8 cellular contexts compared by ENCODE assay signal in the genomic region with DNA sequence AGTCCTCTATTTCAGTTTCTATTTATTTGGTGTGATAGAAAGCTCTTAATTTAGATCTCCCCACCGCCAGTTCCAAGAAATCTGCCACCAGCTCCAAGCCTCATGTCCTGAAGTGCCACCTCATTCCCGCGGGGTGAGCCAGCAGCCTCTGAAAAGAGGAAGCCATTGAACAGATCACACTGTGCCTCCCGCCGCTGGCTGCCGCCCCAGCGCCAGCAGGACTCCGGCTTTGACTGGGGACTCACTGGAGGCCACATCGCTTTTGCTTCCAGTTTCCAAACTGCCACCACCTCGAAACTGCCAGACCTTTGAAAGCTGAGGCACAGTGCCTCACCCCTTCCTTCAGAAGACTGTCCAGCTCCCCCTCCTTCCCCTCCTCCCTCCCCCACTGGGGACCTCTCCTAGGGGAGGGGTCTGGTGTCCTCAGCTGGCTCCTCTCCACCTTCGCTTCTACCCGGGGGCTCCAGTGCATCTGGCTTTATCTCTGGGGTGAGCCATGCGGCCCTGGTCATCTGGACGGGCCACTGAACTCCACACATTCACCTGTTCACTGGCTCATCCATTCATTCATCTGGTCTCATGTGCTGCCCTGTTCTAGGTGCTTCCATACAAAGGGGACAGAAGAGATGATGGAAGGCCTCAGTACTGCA. TPM values are rescaled to one million over a fixed set of nuclear protein-coding genes. Genes with fewer than 3 reads are reported as not detected.
DNase-seq lines count a peak whose midpoint lies in the region; ATAC-seq, FAIRE-seq and TF ChIP-seq lines count a peak whose summit lies in the region.
"Had no signal": no experiment of that assay in that cellular context is flagged by ENCODE, and none has a peak within 500 bp of the region (broad histone marks: within the 10 kb centered on the region; RNA-seq: fewer than 3 reads in every experiment).

No MANE protein-coding gene starts in this region.

- H3K27ac ChIP-seq in GM12878 (ENCODE audit: control insufficient read depth, insufficient read depth), result peak overlapping the region; percentile 96
- H3K27ac ChIP-seq: VCaP had no signal

- BruUV-seq in GM12878 (replicated peaks; lab: Mats Ljungman, UMichigan), result no TSS peak

- POLR2A ChIA-PET in GM12878 (lab: Charles Lee), result interaction anchor here (0.7 to 2.4 kb wide), 11 partner anchors 12 to 200 kb away, joined by 3 to 12 read pairs (median 3); partner anchors contain the start of gene VPS26C

- no peaks in the 10 kb centered on the region for H4K20me1 ChIP-seq in GM12878 (ENCODE audit: control insufficient read depth, insufficient read depth)

- intact Hi-C loops in GM12878 (cut with micrococcal nuclease; ENCODE audit: unreplicated experiment), result loop anchor here (2.0 to 5.0 kb wide), 2 partner anchors 49 to 159 kb away; partner anchors contain the start of gene DYRK1A

- H3K79me2 ChIP-seq in GM12878 (ENCODE audit: control insufficient read depth, insufficient read depth, low read length), result no peaks in the 10 kb centered on the region

- H3K9me3 ChIP-seq in GM12878 (replicated peaks; ENCODE audit: control insufficient read depth, insufficient read depth, low read length), result no peaks in the 10 kb centered on the region; the same call in 2 of the 3 replicates

- H3K9ac ChIP-seq in GM12878 (ENCODE audit: control insufficient read depth, insufficient read depth, low read length), result peak overlapping the region; percentile 86

- in situ Hi-C loops in GM12878 (cut with MboI), result no loop called here

- TF ChIP-seq CTCF in NB4 (IDR thresholded peaks at IDR 0.05; ENCODE audit: low read depth, low read length) (no peak), GM12878 (IDR thresholded peaks at IDR 0.05 in 2 of 3, conservative IDR thresholded peaks at IDR 0.05 in 1 of 3; ENCODE audit: control insufficient read depth in 2 of 3, extremely low read depth in 1 of 3, insufficient read depth in 1 of 3, low read depth in 3 of 3, low read length in 3 of 3) (0 out of 6 replicates have a peak, but pooled peaks of 1 of the 3 experiments have one; percentile 7), type B pancreatic cell (conservative IDR thresholded peaks at IDR 0.05) (no peak)

- no peaks in the 10 kb centered on the region for H3K36me3 Mint-ChIP-seq in memory B cell
- H3K36me3 Mint-ChIP-seq in type B pancreatic cell, result peaks cover 20% of the 10 kb centered on the region

- H3K4me1 ChIP-seq in GM12878 (ENCODE audit: control insufficient read depth, insufficient read depth, low read length), result peaks cover 40% of the 10 kb centered on the region

- peak overlapping the region; percentile 91 for H3K27ac Mint-ChIP-seq in memory B cell
- H3K27ac Mint-ChIP-seq in type B pancreatic cell, result no peak overlapping the region

- peak; percentile 81 for FAIRE-seq in GM12878 (lab: Jason Lieb, UNC)

- 3% methylated on average over 14 of the region's 14 CpGs for WGBS in GM12878 (ENCODE audit: insufficient coverage, insufficient replicate concordance, low lambda C conversion rate, missing lambda C conversion rate)

- H3K27me3 Mint-ChIP-seq in memory B cell (no peaks in the 10 kb centered on the region), type B pancreatic cell (no peaks in the 10 kb centered on the region)

- RAD21 ChIA-PET in GM12878 (lab: Charles Lee; ENCODE audit: unreplicated experiment), result interaction anchor here (0.9 to 2.3 kb wide), 13 partner anchors 8 to 161 kb away, joined by 3 to 13 read pairs (median 4); partner anchors contain the start of gene VPS26C

- H3K4me2 ChIP-seq in GM12878 (ENCODE audit: control insufficient read depth, insufficient read depth), result peak overlapping the region; percentile 99

- H3K4me3 ChIP-seq in NB4 (ENCODE audit: low read depth, low read length) (no peak overlapping the region), GM12878 (peak overlapping the region; percentile 43)

- peak overlapping the region; percentile 87 for H2AFZ ChIP-seq in GM12878 (ENCODE audit: control insufficient read depth, low read depth, low read length)

- 0 out of 2 replicates have a peak, but pooled peaks have one; percentile 1 for TF ChIP-seq RAD21 in GM12878 (IDR thresholded peaks at IDR 0.05; ENCODE audit: insufficient read depth, low read depth, low read length)

- DNase-seq in NB4 (ENCODE audit: low read depth) (peak; percentile 82), GM12878 (ENCODE audit: low read depth, low spot score) (peak; percentile 68), memory B cell (ENCODE audit: low spot score in 2 of 2) (peak; percentile 65 to 69), type B pancreatic cell (ENCODE audit: extremely low spot score, unreplicated experiment) (peak; percentile 50), COLO668 (lab: John Stamatoyannopoulos, UW; ENCODE audit: unreplicated experiment) (no peak)

- peak overlapping the region; percentile 85 for H3K4me3 Mint-ChIP-seq in memory B cell
- no peak overlapping the region for H3K4me3 Mint-ChIP-seq in type B pancreatic cell

- H3K27me3 ChIP-seq in GM12878 (replicated peaks in 1 of 2; ENCODE audit: control insufficient read depth in 2 of 2, insufficient read depth in 2 of 2, low read length in 1 of 2), result no peaks in the 10 kb centered on the region

- SMC1A ChIA-PET in GM12878 (lab: Charles Lee; ENCODE audit: uncharacterized antibody, unreplicated experiment), result interaction anchor here (0.7 to 3.7 kb wide), 15 partner anchors 12 to 349 kb away, joined by 3 to 15 read pairs (median 5); partner anchors contain the start of gene VPS26C

- H3K4me1 Mint-ChIP-seq in memory B cell, result peaks cover 22% of the 10 kb centered on the region
- H3K4me1 Mint-ChIP-seq in type B pancreatic cell (ENCODE audit: unreplicated experiment), result no peaks in the 10 kb centered on the region

- TF ChIP-seq POLR2A in NB4 (IDR thresholded peaks at IDR 0.05; ENCODE audit: extremely low read depth, insufficient read length) (no peak), GM12878 (IDR thresholded peaks at IDR 0.05; ENCODE audit: low read depth, low read length) (peak; percentile 68)

- CTCF ChIA-PET in GM12878 (lab: Yijun Ruan, JAX), result interaction anchor here (0.8 to 2.2 kb wide), 11 partner anchors 9 to 293 kb away, joined by 3 to 9 read pairs (median 4); partner anchors contain the start of gene VPS26C

- TF ChIP-seq EP300 in GM12878 (IDR thresholded peaks at IDR 0.05; ENCODE audit: borderline replicate concordance in 1 of 2, control insufficient read depth in 1 of 2, low read depth in 2 of 2, low read length in 2 of 2), result peak in 1 of 2 experiments; percentile 39; a peak in 1 of 4 replicates

- peak; percentile 51 for ATAC-seq in GM18517 (IDR thresholded peaks at IDR 0.05; ENCODE audit: unreplicated experiment)
- ATAC-seq in GM21737 (IDR thresholded peaks at IDR 0.05; ENCODE audit: unreplicated experiment), result peak; percentile 48
- ATAC-seq in GM12878, result peak; percentile 79
- peak; percentile 79 for ATAC-seq in memory B cell (ENCODE audit: low read depth)

- peaks cover 0 to 2% of the 10 kb centered on the region in 2 experiments; a peak in 1 of 4 replicates for H3K36me3 ChIP-seq in GM12878 (ENCODE audit: control insufficient read depth in 2 of 2, insufficient read depth in 2 of 2, low read length in 1 of 2)

- H3K9me3 Mint-ChIP-seq in memory B cell (no peaks in the 10 kb centered on the region), type B pancreatic cell (peaks cover 14% of the 10 kb centered on the region)

TF ChIP-seq in GM12878, 131 proteins besides CTCF, POLR2A, EP300 and RAD21 (continues in another document):
- TF ChIP-seq POLR2AphosphoS5 (IDR thresholded peaks at IDR 0.05; ENCODE audit: low read length) (peak; percentile 70), CHD1 (IDR thresholded peaks at IDR 0.05; ENCODE audit: low read depth, low read length) (0 out of 2 replicates have a peak, but pooled peaks have one; percentile 36), ZNF24 (IDR thresholded peaks at IDR 0.05) (0 out of 2 replicates have a peak, but pooled peaks have one; percentile 58), SMC3 (IDR thresholded peaks at IDR 0.05; ENCODE audit: borderline replicate concordance, low read length) (0 out of 2 replicates have a peak, but pooled peaks have one; percentile 3), ZNF274 (IDR thresholded peaks at IDR 0.05; ENCODE audit: insufficient read depth, insufficient read length) (no peak), MTA2 (IDR thresholded peaks at IDR 0.05; ENCODE audit: low read depth) (no peak), RUNX3 (IDR thresholded peaks at IDR 0.05; ENCODE audit: low read length) (peak; percentile 51), YBX1 (IDR thresholded peaks at IDR 0.05) (no peak), EED (IDR thresholded peaks at IDR 0.05; ENCODE audit: low read depth) (peak; percentile 42; the same call in 1 of the 2 replicates)

RNA-seq across cellular contexts. Expression of gene VPS26C, which starts 59.0 kb away (rescaled TPM):
- 140 and 151 TPM in 2 replicates for total RNA-seq in GM12878 (2013; cell fraction: nucleolus; rRNA removed)
- 58.1 and 64.9 TPM in 2 replicates for total RNA-seq in GM12878 (2014; rRNA removed)
- 49.5 and 49.9 TPM in 2 replicates for total RNA-seq in GM12878 (2014; rRNA removed; fragmentation: Illumina TruSeq; extraction: Trizol)
- total RNA-seq in GM12878 (2021), result 42.9 and 47.9 TPM in 2 replicates
- 34.7 TPM for polyA plus RNA-seq in GM12878 (2011; ENCODE audit: low read depth)
- 65.1 and 67.0 TPM in 2 replicates for polyA plus RNA-seq in GM12878 (2011; rRNA removed)
- polyA plus RNA-seq in GM12878 (2011; cell fraction: cytosol; rRNA removed), result 61.5 and 64.4 TPM in 2 replicates
- polyA plus RNA-seq in GM12878 (2011; cell fraction: nucleus; rRNA removed), result 39.2 and 43.9 TPM in 2 replicates
- 39.6 and 42.4 TPM in 2 replicates for polyA plus RNA-seq in GM12878 (2012)
- polyA plus RNA-seq in GM12878 (2014; fragmentation: Illumina TruSeq; extraction: Trizol), result 55.1 and 56.9 TPM in 2 replicates
- 10 to 100 TPM; 36.8 to 39.6 TPM for polyA plus RNA-seq in GM12878 (2014; fragmentation: Nextera tagmentation; extraction: Ambion mirVana)
- 48.0 and 55.5 TPM in 2 replicates for polyA plus RNA-seq in GM12878 (2014; rRNA removed)
- polyA plus RNA-seq in GM12878 (2016; fragmentation: Nextera tagmentation; extraction: Ambion mirVana), result 10 to 100 TPM; 32.5 to 41.5 TPM
- 50.7 and 54.3 TPM in 2 replicates for polyA minus RNA-seq in GM12878 (2011; rRNA and poly(A)+ RNA removed)
- polyA minus RNA-seq in GM12878 (2011; cell fraction: cytosol; rRNA and poly(A)+ RNA removed), result 25.3 and 28.4 TPM in 2 replicates
- 24.1 and 34.9 TPM in 2 replicates for polyA minus RNA-seq in GM12878 (2011; cell fraction: nucleus; rRNA and poly(A)+ RNA removed)
- 33.5 and 37.9 TPM in 2 replicates for total RNA-seq in type B pancreatic cell (ENCODE audit: low replicate concordance)
